ENCODE assay signal across 1 cellular context in genomic region chr5:150500905-150501304, GRCh38.
TF ChIP-seq lines count a peak whose summit lies in the region.

No MANE protein-coding gene starts in this region.

TF ChIP-seq in IMR-90, 13 proteins besides CTCF, POLR2A, EP300 and RAD21 (continued from another document):
- TF ChIP-seq BHLHE40 (IDR thresholded peaks at IDR 0.05; ENCODE audit: low read depth, low read length) (no peak), CEBPB (IDR thresholded peaks at IDR 0.05; ENCODE audit: low read depth, low read length) (no peak), ELK1 (IDR thresholded peaks at IDR 0.05; ENCODE audit: borderline replicate concordance, low read depth, low read length) (no peak), RCOR1 (IDR thresholded peaks at IDR 0.05; ENCODE audit: insufficient replicate concordance, low read length) (no peak), MAZ (IDR thresholded peaks at IDR 0.05; ENCODE audit: borderline replicate concordance, low read depth, low read length) (no peak)
